1 cellular context compared by ENCODE assay signal in the genomic region with DNA sequence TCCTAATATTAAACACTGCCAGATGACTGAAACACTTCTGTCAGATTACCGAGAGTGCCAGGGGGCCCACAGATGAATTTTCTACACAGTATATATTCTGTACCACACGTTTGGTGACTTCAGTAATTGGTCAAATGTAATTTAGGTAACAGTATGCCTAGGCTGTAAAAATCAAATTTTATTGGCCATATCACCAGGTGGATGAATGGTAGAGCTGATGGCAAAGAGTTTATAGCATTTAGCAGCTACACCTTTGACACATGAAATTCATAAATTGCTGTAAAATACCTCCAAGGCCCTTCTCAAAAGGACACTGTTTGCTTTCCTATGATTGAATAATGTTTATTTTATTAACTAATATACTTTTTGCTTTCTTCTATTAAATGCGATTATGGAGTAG.
TF ChIP-seq lines count a peak whose summit lies in the region.

No MANE protein-coding gene starts in this region.

TF ChIP-seq in GM12878, 131 proteins besides CTCF, POLR2A, EP300 and RAD21:
- TF ChIP-seq RCOR1 (conservative IDR thresholded peaks at IDR 0.05; ENCODE audit: low read depth, low read length) (no peak), CBFB (IDR thresholded peaks at IDR 0.05; ENCODE audit: low read depth) (no peak), ZSCAN29 (IDR thresholded peaks at IDR 0.05) (no peak), SMAD5 (IDR thresholded peaks at IDR 0.05; ENCODE audit: low read depth) (no peak), ETV6 (conservative IDR thresholded peaks at IDR 0.05 in 1 of 2, IDR thresholded peaks at IDR 0.05 in 1 of 2; ENCODE audit: borderline replicate concordance in 1 of 2, low read depth in 1 of 2) (no peak), HDAC6 (IDR thresholded peaks at IDR 0.05; ENCODE audit: unreplicated experiment) (no peak), WRNIP1 (IDR thresholded peaks at IDR 0.05; ENCODE audit: borderline replicate concordance, low read depth, low read length) (no peak), MYB (IDR thresholded peaks at IDR 0.05; ENCODE audit: borderline replicate concordance, low read depth, low read length) (no peak), SREBF1 (IDR thresholded peaks at IDR 0.05; ENCODE audit: low read length) (no peak), ELK1 (IDR thresholded peaks at IDR 0.05; ENCODE audit: low read depth, low read length) (no peak), MEF2A (IDR thresholded peaks at IDR 0.05; ENCODE audit: insufficient read depth, low read depth, low read length) (no peak), YY1 (IDR thresholded peaks at IDR 0.05; ENCODE audit: low read depth, low read length) (no peak), NR2C2 (IDR thresholded peaks at IDR 0.05; ENCODE audit: borderline replicate concordance, control insufficient read depth, insufficient read length, low read depth) (no peak), CHD4 (IDR thresholded peaks at IDR 0.05) (no peak)
- TF ChIP-seq, protein P1, sequence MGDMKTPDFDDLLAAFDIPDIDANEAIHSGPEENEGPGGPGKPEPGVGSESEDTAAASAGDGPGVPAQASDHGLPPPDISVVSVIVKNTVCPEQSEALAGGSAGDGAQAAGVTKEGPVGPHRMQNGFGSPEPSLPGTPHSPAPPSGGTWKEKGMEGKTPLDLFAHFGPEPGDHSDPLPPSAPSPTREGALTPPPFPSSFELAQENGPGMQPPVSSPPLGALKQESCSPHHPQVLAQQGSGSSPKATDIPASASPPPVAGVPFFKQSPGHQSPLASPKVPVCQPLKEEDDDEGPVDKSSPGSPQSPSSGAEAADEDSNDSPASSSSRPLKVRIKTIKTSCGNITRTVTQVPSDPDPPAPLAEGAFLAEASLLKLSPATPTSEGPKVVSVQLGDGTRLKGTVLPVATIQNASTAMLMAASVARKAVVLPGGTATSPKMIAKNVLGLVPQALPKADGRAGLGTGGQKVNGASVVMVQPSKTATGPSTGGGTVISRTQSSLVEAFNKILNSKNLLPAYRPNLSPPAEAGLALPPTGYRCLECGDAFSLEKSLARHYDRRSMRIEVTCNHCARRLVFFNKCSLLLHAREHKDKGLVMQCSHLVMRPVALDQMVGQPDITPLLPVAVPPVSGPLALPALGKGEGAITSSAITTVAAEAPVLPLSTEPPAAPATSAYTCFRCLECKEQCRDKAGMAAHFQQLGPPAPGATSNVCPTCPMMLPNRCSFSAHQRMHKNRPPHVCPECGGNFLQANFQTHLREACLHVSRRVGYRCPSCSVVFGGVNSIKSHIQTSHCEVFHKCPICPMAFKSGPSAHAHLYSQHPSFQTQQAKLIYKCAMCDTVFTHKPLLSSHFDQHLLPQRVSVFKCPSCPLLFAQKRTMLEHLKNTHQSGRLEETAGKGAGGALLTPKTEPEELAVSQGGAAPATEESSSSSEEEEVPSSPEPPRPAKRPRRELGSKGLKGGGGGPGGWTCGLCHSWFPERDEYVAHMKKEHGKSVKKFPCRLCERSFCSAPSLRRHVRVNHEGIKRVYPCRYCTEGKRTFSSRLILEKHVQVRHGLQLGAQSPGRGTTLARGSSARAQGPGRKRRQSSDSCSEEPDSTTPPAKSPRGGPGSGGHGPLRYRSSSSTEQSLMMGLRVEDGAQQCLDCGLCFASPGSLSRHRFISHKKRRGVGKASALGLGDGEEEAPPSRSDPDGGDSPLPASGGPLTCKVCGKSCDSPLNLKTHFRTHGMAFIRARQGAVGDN (IDR thresholded peaks at IDR 0.05): no peak
